In genomic region chr3:69212411-69213160, GRCh38 we compare ENCODE assay signal across 8 cellular contexts.
A peak's percentile ranks its signal among the peaks of the same experiment; 100 is the strongest.
DNase-seq lines count a peak whose midpoint lies in the region; ATAC-seq, FAIRE-seq and TF ChIP-seq lines count a peak whose summit lies in the region.

No MANE protein-coding gene starts in this region.

- 55 to 57% methylated on average over 3 of the region's 3 CpGs for WGBS in pancreas, 2 donors
- 75 to 79% (median 77%) methylated on average over 3 of the region's 3 CpGs for WGBS in psoas muscle, 3 donors

- ATAC-seq in GM21367 (IDR thresholded peaks at IDR 0.05; ENCODE audit: unreplicated experiment), result peak; percentile 76
- ATAC-seq in pancreas, result peak; percentile 85 to 92 (median 86)
- no peak for ATAC-seq in Right ventricle myocardium inferior
- ATAC-seq in psoas muscle, result no peak

- H3K9me3 ChIP-seq in pancreas, result no peaks in the 10 kb centered on the region
- no peaks in the 10 kb centered on the region for H3K9me3 ChIP-seq in psoas muscle

- H3K27ac ChIP-seq in pancreas (peak overlapping the region in 2 of 4 donors; percentile 38 to 53), psoas muscle (no peak overlapping the region)

- peaks cover 0 to 14% (median 9%) of the 10 kb centered on the region in 3 donors for H3K4me1 ChIP-seq in pancreas
- no peaks in the 10 kb centered on the region for H3K4me1 ChIP-seq in psoas muscle

- DNase-seq in AG10803 (ENCODE audit: low read depth) (peak; percentile 44), KBM-7 (peak; percentile 81), astrocyte of the spinal cord (ENCODE audit: low read depth, low spot score) (peak; percentile 83), pancreas (no peak), GM13976 (ENCODE audit: low spot score) (no peak), Right ventricle myocardium inferior (ENCODE audit: missing footprints) (no peak), psoas muscle (no peak)

- intact Hi-C loops in pancreas (cut with DNase I), result no loop called here
- intact Hi-C loops in Right ventricle myocardium inferior (cut with DNase I), result no loop called here
- intact Hi-C loops in psoas muscle (cut with DNase I), result no loop called here

- H3K27me3 ChIP-seq in pancreas (no peaks in the 10 kb centered on the region), psoas muscle (ENCODE audit: insufficient read depth in 3 of 3, low read length in 2 of 3) (no peaks in the 10 kb centered on the region)

- peak; percentile 61 for FAIRE-seq in pancreas (lab: Jason Lieb, UNC)

- H3K36me3 ChIP-seq in pancreas, result no peaks in the 10 kb centered on the region
- H3K36me3 ChIP-seq in psoas muscle (ENCODE audit: insufficient read depth in 1 of 2, low read depth in 1 of 2), result no peaks in the 10 kb centered on the region

- no peak for TF ChIP-seq CTCF in AG10803 (conservative IDR thresholded peaks at IDR 0.05; ENCODE audit: low read length)
- TF ChIP-seq CTCF in astrocyte of the spinal cord (IDR thresholded peaks at IDR 0.05; ENCODE audit: low read depth, low read length), result no peak
- TF ChIP-seq CTCF in pancreas (IDR thresholded peaks at IDR 0.05), result no peak
- no peak for TF ChIP-seq CTCF in GM13976 (IDR thresholded peaks at IDR 0.05; ENCODE audit: borderline replicate concordance, control extremely low read depth, extremely low read depth, insufficient read depth, missing control alignments)
- TF ChIP-seq CTCF in psoas muscle (IDR thresholded peaks at IDR 0.05), result no peak

- in situ Hi-C loops in KBM-7 (cut with MboI; ENCODE audit: low pct_unique_long_range_greater_than_20kb, low sequenced_read_pairs), result no loop called here
- in situ Hi-C loops in astrocyte of the spinal cord (cut with HindIII; ENCODE audit: low sequenced_read_pairs), result no loop called here
- in situ Hi-C loops in GM13976 (cut with MboI; ENCODE audit: low sequenced_read_pairs, unreplicated experiment), result no loop called here

- H3K4me3 ChIP-seq in AG10803 (ENCODE audit: low read length), result no peak overlapping the region
- no peak overlapping the region for H3K4me3 ChIP-seq in astrocyte of the spinal cord (ENCODE audit: low read depth, low read length)
- H3K4me3 ChIP-seq in pancreas, result no peak overlapping the region
- no peak overlapping the region for H3K4me3 ChIP-seq in psoas muscle

Comparison
In these comparisons a context has a peak if more than half of its experiments do, and no peak if none do; other contexts are left out.
1. DNase-seq: peak in AG10803 (single experiment), KBM-7 (single experiment) and astrocyte of the spinal cord (single experiment); none in pancreas (0 of 6), GM13976 (single experiment), Right ventricle myocardium inferior (single experiment) and psoas muscle (0 of 2).
2. ATAC-seq: peak in GM21367 (single experiment) and pancreas (4 of 4); none in Right ventricle myocardium inferior (single experiment) and psoas muscle (0 of 4).